In genomic region chr5:115844321-115844817, GRCh38 we compare ENCODE assay signal across 14 cellular contexts. TPM values are rescaled to one million over a fixed set of nuclear protein-coding genes. Genes with fewer than 3 reads are reported as not detected.
DNase-seq lines count a peak whose midpoint lies in the region; ATAC-seq, FAIRE-seq and TF ChIP-seq lines count a peak whose summit lies in the region.
"Had no signal": no experiment of that assay in that cellular context is flagged by ENCODE, and none has a peak within 500 bp of the region (broad histone marks: within the 10 kb centered on the region; RNA-seq: fewer than 3 reads in every experiment).

No MANE protein-coding gene starts in this region.

- no peaks in the 10 kb centered on the region for H3K9me1 ChIP-seq in keratinocyte (ENCODE audit: control insufficient read depth, extremely low read depth, insufficient read depth, low read length)

- WGBS in GM23248 (ENCODE audit: low coverage in 1 of 2, low lambda C conversion rate in 2 of 2, missing lambda C conversion rate in 2 of 2), 2 experiments: 7 to 11% methylated on average over 7 of the region's 7 CpGs
- WGBS in suprapubic skin: 53% methylated on average over 7 of the region's 7 CpGs

- H4K20me1 ChIP-seq in GM23248 (ENCODE audit: insufficient read depth): no peaks in the 10 kb centered on the region; the same call in 1 of the 2 replicates
- H4K20me1 ChIP-seq in keratinocyte (ENCODE audit: control insufficient read depth, extremely low read depth, insufficient read depth, low read length): no peaks in the 10 kb centered on the region

- H3K27ac ChIP-seq in GM23248 (peak overlapping the region; percentile 68), keratinocyte (ENCODE audit: control insufficient read depth, insufficient read depth, low read length) (no peak overlapping the region), suprapubic skin (no peak overlapping the region)

- H3K4me3 Mint-ChIP-seq in activated B cell treated with CpG ODN at 0.5 μM for 24 hours: no peak overlapping the region
- H3K4me3 Mint-ChIP-seq: stimulated activated naive CD8-positive, alpha-beta T cell treated with anti-CD3 and anti-CD28 coated beads, Interleukin-15, amount 100 ng/mL, for 72 hours had no signal

- H3K27me3 ChIP-seq in GM23248 (replicated peaks; ENCODE audit: insufficient read depth) (no peaks in the 10 kb centered on the region), keratinocyte (ENCODE audit: control insufficient read depth, extremely low read depth, insufficient read depth, low read length) (no peaks in the 10 kb centered on the region), suprapubic skin (no peaks in the 10 kb centered on the region)

- ATAC-seq in activated B cell treated with CpG ODN at 0.5 μM for 24 hours (ENCODE audit: low read depth): no peak
- ATAC-seq: Panc1; stimulated activated naive CD8-positive, alpha-beta T cell treated with anti-CD3 and anti-CD28 coated beads, Interleukin-15, amount 100 ng/mL, for 72 hours had no signal

- intact Hi-C loops in activated B cell treated with CpG ODN at 0.5 μM for 24 hours (cut with micrococcal nuclease): loop anchor here (5.0 kb wide), 2 partner anchors 547 to 733 kb away; partner anchors contain the start of gene CCDC112

- TF ChIP-seq CTCF in activated B cell treated with CpG ODN at 0.5 μM for 24 hours (IDR thresholded peaks at IDR 0.05): no peak
- TF ChIP-seq CTCF in keratinocyte (optimal IDR thresholded peaks at IDR 0.05 in 1 of 3, IDR thresholded peaks at IDR 0.05 in 1 of 3, conservative IDR thresholded peaks at IDR 0.05 in 1 of 3; ENCODE audit: extremely low read depth in 1 of 3, insufficient read depth in 2 of 3, low read length in 3 of 3): no peak
- no peak for TF ChIP-seq CTCF in suprapubic skin (IDR thresholded peaks at IDR 0.05)

- H3K9me3 Mint-ChIP-seq in activated B cell treated with CpG ODN at 0.5 μM for 24 hours: no peaks in the 10 kb centered on the region
- H3K9me3 Mint-ChIP-seq: stimulated activated naive CD8-positive, alpha-beta T cell treated with anti-CD3 and anti-CD28 coated beads, Interleukin-15, amount 100 ng/mL, for 72 hours had no signal

- POLR2A ChIA-PET in activated B cell treated with CpG ODN at 0.5 μM for 24 hours (lab: Charles Lee): interaction anchor here (1.2 kb wide), 1 partner anchor 232 kb away, joined by 8 read pairs; no protein-coding TSS in a partner anchor

- H3K27me3 Mint-ChIP-seq in activated B cell treated with CpG ODN at 0.5 μM for 24 hours: no peaks in the 10 kb centered on the region
- H3K27me3 Mint-ChIP-seq: stimulated activated naive CD8-positive, alpha-beta T cell treated with anti-CD3 and anti-CD28 coated beads, Interleukin-15, amount 100 ng/mL, for 72 hours had no signal

- H3K4me3 ChIP-seq in GM23248 (peak overlapping the region; percentile 96), keratinocyte (ENCODE audit: control insufficient read depth in 2 of 3, extremely low read depth in 1 of 3, insufficient read depth in 2 of 3, low read depth in 1 of 3, low read length in 3 of 3) (peak overlapping the region in 2 of 3 experiments; percentile 7 to 77), suprapubic skin (peak overlapping the region; percentile 94)

- peak; percentile 62 for DNase-seq in GM23248
- DNase-seq in activated B cell treated with CpG ODN at 0.5 μM for 24 hours: no peak
- DNase-seq in keratinocyte (ENCODE audit: low read depth, low spot score): no peak
- DNase-seq in suprapubic skin (ENCODE audit: low spot score in 2 of 2): no peak
- DNase-seq in globus pallidus (ENCODE audit: low spot score): no peak
- DNase-seq in SIG-M5 treated with dmso at 0.1 percent for 504 hours (lab: John Stamatoyannopoulos, UW; ENCODE audit: unreplicated experiment): no peak
- no peak for DNase-seq in Ammon's horn (ENCODE audit: low spot score)
- DNase-seq: activated T-cell treated with anti-CD3 and anti-CD28 coated beads, Interleukin-2, amount 50 U/mL, for 1 hour; amniotic stem cell; foreskin melanocyte; NCI-H1105; NCI-H446; stimulated activated naive CD8-positive, alpha-beta T cell treated with anti-CD3 and anti-CD28 coated beads, Interleukin-15, amount 100 ng/mL, for 72 hours had no signal

- H3K36me3 Mint-ChIP-seq in activated B cell treated with CpG ODN at 0.5 μM for 24 hours (ENCODE audit: low read depth): peaks cover 11% of the 10 kb centered on the region

- H3K9me3 ChIP-seq in GM23248 (ENCODE audit: low read depth) (no peaks in the 10 kb centered on the region), keratinocyte (ENCODE audit: control insufficient read depth, low read depth, low read length) (no peaks in the 10 kb centered on the region), suprapubic skin (no peaks in the 10 kb centered on the region)

- H3K9ac ChIP-seq in GM23248 (peak overlapping the region; percentile 94), keratinocyte (ENCODE audit: control insufficient read depth, extremely low read depth, insufficient read depth, low read length) (no peak overlapping the region)

- H2AFZ ChIP-seq in GM23248 (peak overlapping the region; percentile 21), keratinocyte (ENCODE audit: control insufficient read depth, low read length) (no peak overlapping the region)

- H3K27ac Mint-ChIP-seq in activated B cell treated with CpG ODN at 0.5 μM for 24 hours: peak overlapping the region; percentile 26
- H3K27ac Mint-ChIP-seq: stimulated activated naive CD8-positive, alpha-beta T cell treated with anti-CD3 and anti-CD28 coated beads, Interleukin-15, amount 100 ng/mL, for 72 hours had no signal

- peaks cover 51% of the 10 kb centered on the region for H3K4me1 Mint-ChIP-seq in activated B cell treated with CpG ODN at 0.5 μM for 24 hours

- peaks cover 27% of the 10 kb centered on the region for H3K4me1 ChIP-seq in GM23248 (ENCODE audit: insufficient read depth)
- peaks cover 36% of the 10 kb centered on the region for H3K4me1 ChIP-seq in keratinocyte (ENCODE audit: control insufficient read depth, extremely low read depth, insufficient read depth, low read length)
- H3K4me1 ChIP-seq in suprapubic skin: peaks cover 54% of the 10 kb centered on the region

- TF ChIP-seq EP300 in suprapubic skin (IDR thresholded peaks at IDR 0.05): no peak

- H3K4me2 ChIP-seq in GM23248 (ENCODE audit: unreplicated experiment) (peak overlapping the region; percentile 99), keratinocyte (ENCODE audit: control insufficient read depth, extremely low read depth, insufficient read depth, low read depth, low read length) (peak overlapping the region; percentile 93)

- peaks cover 95% of the 10 kb centered on the region for H3K79me2 ChIP-seq in GM23248 (ENCODE audit: insufficient read depth)
- H3K79me2 ChIP-seq in keratinocyte (ENCODE audit: control insufficient read depth, insufficient read depth, low read length): peaks cover 88% of the 10 kb centered on the region

- CTCF ChIA-PET in activated B cell treated with CpG ODN at 0.5 μM for 24 hours (lab: Charles Lee): no interaction called here

- dilution Hi-C loops in keratinocyte (cut with MboI; ENCODE audit: extremely low pct_ligation_motif_present, low sequenced_read_pairs): no loop called here

- no peak for FAIRE-seq in keratinocyte (lab: Jason Lieb, UNC)

- TF ChIP-seq POLR2A in suprapubic skin (IDR thresholded peaks at IDR 0.05): no peak

- H3F3A ChIP-seq in GM23248 (ENCODE audit: insufficient read depth): peaks cover 33% of the 10 kb centered on the region

- in situ Hi-C loops in GM23248 (cut with MboI): loop anchor here (25.0 kb wide), 1 partner anchor 532 kb away; no protein-coding TSS in a partner anchor

- no peaks in the 10 kb centered on the region for H3K9me2 ChIP-seq in GM23248 (ENCODE audit: insufficient read depth)

- H3K36me3 ChIP-seq in GM23248 (ENCODE audit: low read depth) (no peaks in the 10 kb centered on the region), keratinocyte (ENCODE audit: control insufficient read depth in 2 of 2, extremely low read depth in 1 of 2, insufficient read depth in 2 of 2, low read length in 2 of 2) (no peaks in the 10 kb centered on the region), suprapubic skin (no peaks in the 10 kb centered on the region)

RNA-seq across cellular contexts. Expression of gene AP3S1, which starts 2.6 kb away (rescaled TPM):
- total RNA-seq in GM23248 (2014; rRNA removed; shearing (Covaris generic)): 430 and 550 TPM in 2 replicates
- polyA plus RNA-seq in GM23248 (2016; fragmentation: Nextera tagmentation; extraction: Ambion mirVana) (300 and 303 TPM in 2 replicates), keratinocyte (72.4 to 153 TPM (median 77.4 TPM) in 3 replicates)
- total RNA-seq in activated B cell treated with CpG ODN at 0.5 μM for 24 hours (41.5 and 43.2 TPM in 2 replicates), suprapubic skin (100 to 1,000 TPM in 2 of 4 donors, 10 to 100 TPM in 2; 34.9 to 115 (median 70.3) TPM)
- 89.2 TPM for polyA plus RNA-seq in keratinocyte (2011; ENCODE audit: low read depth)
- polyA plus RNA-seq in keratinocyte (2011; cell fraction: cytosol; rRNA removed): 84.3 and 149 TPM in 2 replicates
- polyA plus RNA-seq in keratinocyte (2011; cell fraction: nucleus; rRNA removed): 18.0 and 37.1 TPM in 2 replicates
- 94.5 and 116 TPM in 2 replicates for polyA plus RNA-seq in keratinocyte (2012; ENCODE audit: low replicate concordance)
- 4.3 to 58.3 TPM (median 15.1 TPM) in 3 replicates for polyA minus RNA-seq in keratinocyte
- 50.5 TPM for polyA minus RNA-seq in keratinocyte (2011; cell fraction: cytosol; rRNA and poly(A)+ RNA removed)
- 16.0 and 25.1 TPM in 2 replicates for polyA minus RNA-seq in keratinocyte (2011; cell fraction: nucleus; rRNA and poly(A)+ RNA removed)

RNA-seq across cellular contexts. Expression of gene ATG12, which starts 3.0 kb away (rescaled TPM):
- 57.2 and 70.2 TPM in 2 replicates for total RNA-seq in GM23248 (2014; rRNA removed; shearing (Covaris generic))
- polyA plus RNA-seq in GM23248 (2016; fragmentation: Nextera tagmentation; extraction: Ambion mirVana): 121 and 126 TPM in 2 replicates
- 54.8 and 73.9 TPM in 2 replicates for total RNA-seq in activated B cell treated with CpG ODN at 0.5 μM for 24 hours
- polyA plus RNA-seq in keratinocyte: 43.9 to 90.7 TPM (median 60.7 TPM) in 3 replicates
- polyA plus RNA-seq in keratinocyte (2011; ENCODE audit: low read depth): 22.3 TPM
- 45.7 and 96.5 TPM in 2 replicates for polyA plus RNA-seq in keratinocyte (2011; cell fraction: cytosol; rRNA removed)
- 38.0 and 54.8 TPM in 2 replicates for polyA plus RNA-seq in keratinocyte (2011; cell fraction: nucleus; rRNA removed)
- 37.1 and 58.5 TPM in 2 replicates for polyA plus RNA-seq in keratinocyte (2012; ENCODE audit: low replicate concordance)
- polyA minus RNA-seq in keratinocyte: 8.9 to 52.7 TPM (median 26.8 TPM) in 3 replicates
- 18.2 TPM for polyA minus RNA-seq in keratinocyte (2011; cell fraction: cytosol; rRNA and poly(A)+ RNA removed)
- polyA minus RNA-seq in keratinocyte (2011; cell fraction: nucleus; rRNA and poly(A)+ RNA removed): 12.6 and 21.1 TPM in 2 replicates
- 10 to 100 TPM; 22.8 to 52.5 (median 24.7) TPM for total RNA-seq in suprapubic skin

RNA-seq across cellular contexts. Expression of gene CDO1, which starts 27.9 kb away (rescaled TPM):
- total RNA-seq in GM23248 (2014; rRNA removed; shearing (Covaris generic)): 0.89 and 4.3 TPM in 2 replicates
- polyA plus RNA-seq in GM23248 (2016; fragmentation: Nextera tagmentation; extraction: Ambion mirVana): 2.1 and 2.2 TPM in 2 replicates
- not detected in 2 replicates for total RNA-seq in activated B cell treated with CpG ODN at 0.5 μM for 24 hours
- polyA plus RNA-seq in keratinocyte: not detected in 3 replicates
- polyA plus RNA-seq in keratinocyte (2011; ENCODE audit: low read depth): not detected
- 0.04 TPM in 1 of 2 replicates, not detected in the other for polyA plus RNA-seq in keratinocyte (2011; cell fraction: cytosol; rRNA removed)
- not detected in 2 replicates for polyA plus RNA-seq in keratinocyte (2011; cell fraction: nucleus; rRNA removed)
- polyA plus RNA-seq in keratinocyte (2012; ENCODE audit: low replicate concordance): not detected in 2 replicates
- 0.32 TPM in 1 of 3 replicates, not detected in the others for polyA minus RNA-seq in keratinocyte
- polyA minus RNA-seq in keratinocyte (2011; cell fraction: cytosol; rRNA and poly(A)+ RNA removed): not detected
- not detected in 2 replicates for polyA minus RNA-seq in keratinocyte (2011; cell fraction: nucleus; rRNA and poly(A)+ RNA removed)
- total RNA-seq in suprapubic skin: 1 to 10 TPM; 2.6 to 6.0 (median 4.4) TPM

Comparison
In these comparisons a context has a peak if more than half of its experiments do, and no peak if none do; other contexts are left out.
1. H3K4me3 ChIP-seq: peak in every context shown above with its lines; median percentile 96 in GM23248; 94 in suprapubic skin; 42 in keratinocyte.